ENCODE assay signal across 8 cellular contexts in the genomic region with DNA sequence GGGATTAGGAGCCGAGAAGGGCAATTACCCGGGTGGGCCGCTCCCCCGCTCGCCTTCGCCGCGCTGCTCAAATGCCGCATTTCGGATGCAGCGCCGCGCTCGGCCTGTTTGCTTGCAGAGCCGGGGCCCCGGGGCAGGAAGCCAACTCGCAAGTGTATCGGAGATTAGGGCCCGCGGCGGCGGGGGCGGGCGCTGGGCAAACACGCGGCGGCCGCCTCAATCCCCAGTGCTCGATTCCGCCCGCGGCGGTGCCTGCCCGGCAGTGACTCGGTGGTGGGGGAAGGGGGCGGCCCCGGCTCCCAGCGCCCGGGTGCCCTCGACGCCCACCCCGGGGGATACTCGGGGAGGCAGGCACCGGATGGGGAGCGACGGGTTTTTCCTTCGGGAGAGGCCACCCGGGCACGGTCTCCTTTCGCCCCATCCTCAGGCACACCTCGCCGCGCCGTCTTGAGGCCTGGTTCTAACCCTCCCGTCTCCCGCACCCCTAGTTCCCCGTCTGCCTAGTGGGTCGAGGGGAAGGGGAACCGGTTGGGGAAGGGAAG. TPM values are rescaled to one million over a fixed set of nuclear protein-coding genes. Genes with fewer than 3 reads are reported as not detected.
DNase-seq lines count a peak whose midpoint lies in the region; ATAC-seq and TF ChIP-seq lines count a peak whose summit lies in the region.

No MANE protein-coding gene starts in this region.

- no peaks in the 10 kb centered on the region for H3K9me3 Mint-ChIP-seq in dendritic cell treated with granulocyte-macrophage colony-stimulating factor and Interleukin-4, amounts not matched to agents 40 ng/mL and 50 ng/mL, for 4 days

- H3K27ac Mint-ChIP-seq in dendritic cell treated with granulocyte-macrophage colony-stimulating factor and Interleukin-4, amounts not matched to agents 40 ng/mL and 50 ng/mL, for 4 days: no peak overlapping the region

- H3K27me3 Mint-ChIP-seq in dendritic cell treated with granulocyte-macrophage colony-stimulating factor and Interleukin-4, amounts not matched to agents 40 ng/mL and 50 ng/mL, for 4 days: peaks cover 80% of the 10 kb centered on the region

- H3K4me3 ChIP-seq in GM06990 (replicated peaks; ENCODE audit: low read depth, low read length): peak overlapping the region; percentile 16; the same call in 1 of the 2 replicates

- H3K27me3 ChIP-seq in GM06990 (replicated peaks; ENCODE audit: control insufficient read depth, insufficient read depth, low read length): peaks cover 4% of the 10 kb centered on the region; the same call in 1 of the 2 replicates

- no peaks in the 10 kb centered on the region for H3K36me3 ChIP-seq in GM06990 (ENCODE audit: control insufficient read depth, insufficient read depth, low read length)

- TF ChIP-seq CTCF in GM06990 (IDR thresholded peaks at IDR 0.05; ENCODE audit: insufficient read depth, low read length, poor library complexity, severe bottlenecking): no peak

- ATAC-seq in left lobe of liver (peak; percentile 61), HG03521 (IDR thresholded peaks at IDR 0.05; ENCODE audit: unreplicated experiment) (no peak)

- peaks cover 16% of the 10 kb centered on the region for H3K4me1 Mint-ChIP-seq in dendritic cell treated with granulocyte-macrophage colony-stimulating factor and Interleukin-4, amounts not matched to agents 40 ng/mL and 50 ng/mL, for 4 days (ENCODE audit: low read depth)

- peak; percentile 49 for DNase-seq in GM06990 (ENCODE audit: extremely low read depth, insufficient read length)
- DNase-seq in NCI-H1092 treated with DMSO at 0.1 percent for 48 hours (lab: John Stamatoyannopoulos, UW): peak; percentile 24
- peak; percentile 69 for DNase-seq in activated CD4-positive, alpha-beta T cell treated with anti-CD3 and anti-CD28 coated beads, Interleukin-2, amount 50 U/mL, for 1 hour
- DNase-seq in left lobe of liver (ENCODE audit: low spot score): peak; percentile 80
- peak; percentile 53 for DNase-seq in stimulated activated CD4-positive, alpha-beta T cell treated with anti-CD3 and anti-CD28 coated beads, Interleukin-2, amount 100 ng/mL, for 4 hours (ENCODE audit: low read depth)
- no peak for DNase-seq in H4 (ENCODE audit: low spot score)

- H3K36me3 Mint-ChIP-seq in dendritic cell treated with granulocyte-macrophage colony-stimulating factor and Interleukin-4, amounts not matched to agents 40 ng/mL and 50 ng/mL, for 4 days (ENCODE audit: low read depth): peaks cover 5% of the 10 kb centered on the region

- peak overlapping the region; percentile 44 for H3K4me3 Mint-ChIP-seq in dendritic cell treated with granulocyte-macrophage colony-stimulating factor and Interleukin-4, amounts not matched to agents 40 ng/mL and 50 ng/mL, for 4 days

- intact Hi-C loops in dendritic cell treated with granulocyte-macrophage colony-stimulating factor and Interleukin-4, amounts not matched to agents 40 ng/mL and 50 ng/mL, for 4 days (cut with micrococcal nuclease): loop anchor here (2.0 to 5.0 kb wide), 2 partner anchors 57 to 88 kb away; a partner anchor contains a TSS

RNA-seq across cellular contexts. Expression of a gene that starts 26.6 kb away (rescaled TPM):
- total RNA-seq in left lobe of liver: not detected
- total RNA-seq in H4 (2014; rRNA removed; shearing (Covaris generic)): not detected in 2 replicates

RNA-seq across cellular contexts. Expression of a gene that starts 38.3 kb away (rescaled TPM):
- 6.0 TPM for total RNA-seq in left lobe of liver
- total RNA-seq in H4 (2014; rRNA removed; shearing (Covaris generic)): 24.6 and 30.0 TPM in 2 replicates

RNA-seq across cellular contexts. Expression of a gene that starts 57.3 kb away (rescaled TPM):
- 24.4 TPM for total RNA-seq in left lobe of liver
- total RNA-seq in H4 (2014; rRNA removed; shearing (Covaris generic)): 26.6 and 49.4 TPM in 2 replicates

RNA-seq across cellular contexts. Expression of a gene that starts 58.4 kb away (rescaled TPM):
- total RNA-seq in left lobe of liver: 93.7 TPM
- total RNA-seq in H4 (2014; rRNA removed; shearing (Covaris generic)): 534 and 543 TPM in 2 replicates
